Comparison of ENCODE assay signal across 20 cellular contexts in the genomic region with DNA sequence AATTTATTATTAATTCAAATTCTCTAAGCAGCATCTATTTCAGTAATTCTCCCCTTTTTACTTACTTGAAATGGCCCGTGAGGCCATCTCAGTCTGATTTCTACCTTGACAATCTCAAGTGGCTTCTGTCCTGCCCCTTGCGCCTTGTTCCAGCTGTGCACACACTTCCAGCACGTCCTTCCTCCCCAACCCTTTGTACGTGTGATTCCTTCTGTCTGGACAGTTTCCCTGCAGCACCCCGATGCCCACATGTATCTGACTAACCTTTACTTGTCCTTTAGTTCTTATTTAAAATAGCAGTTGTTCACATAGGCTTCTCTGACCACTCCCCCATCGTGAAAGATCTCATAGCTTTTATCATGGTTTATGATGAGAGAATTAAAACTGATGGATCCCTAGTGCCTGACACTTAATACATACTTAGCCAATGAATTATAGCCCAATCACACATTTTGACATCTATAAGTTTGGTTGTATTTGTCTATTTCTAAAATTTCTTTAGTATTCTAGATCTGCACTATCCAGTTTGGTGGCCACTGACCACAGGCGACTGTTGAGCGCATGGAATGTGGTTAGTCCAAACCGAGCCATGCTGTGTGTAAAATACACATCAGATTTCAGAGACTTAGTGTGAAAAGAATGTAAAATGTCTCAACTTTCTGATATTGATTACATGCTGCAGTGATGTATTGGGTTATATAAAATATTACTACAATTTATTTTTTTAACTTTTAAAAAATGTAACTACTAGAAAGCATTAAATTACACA. TPM values are rescaled to one million over a fixed set of nuclear protein-coding genes. Genes with fewer than 3 reads are reported as not detected.
DNase-seq lines count a peak whose midpoint lies in the region; ATAC-seq and TF ChIP-seq lines count a peak whose summit lies in the region.
"Had no signal": no experiment of that assay in that cellular context is flagged by ENCODE, and none has a peak within 500 bp of the region (broad histone marks: within the 10 kb centered on the region; RNA-seq: fewer than 3 reads in every experiment).

No MANE protein-coding gene starts in this region.

- POLR2A ChIA-PET in MCF 10A (lab: Yijun Ruan, JAX), result no interaction called here

- CTCF ChIA-PET in MCF 10A (lab: Yijun Ruan, JAX), result no interaction called here

- peaks cover 10% of the 10 kb centered on the region for H3K36me3 Mint-ChIP-seq in MCF 10A (ENCODE audit: insufficient read depth, unreplicated experiment)
- peaks cover 25% of the 10 kb centered on the region for H3K36me3 Mint-ChIP-seq in type B pancreatic cell

- H3K4me1 Mint-ChIP-seq in MCF 10A (ENCODE audit: insufficient read depth, unreplicated experiment), result peaks cover 6% of the 10 kb centered on the region
- H3K4me1 Mint-ChIP-seq in type B pancreatic cell (ENCODE audit: unreplicated experiment), result peaks cover 30% of the 10 kb centered on the region

- TF ChIP-seq CTCF in MCF 10A (IDR thresholded peaks at IDR 0.05; ENCODE audit: unreplicated experiment), result no peak
- no peak for TF ChIP-seq CTCF in type B pancreatic cell (conservative IDR thresholded peaks at IDR 0.05)

- BruUV-seq in MCF 10A (replicated peaks; lab: Mats Ljungman, UMichigan), result no TSS peak

- in situ Hi-C loops in T47D (cut with HindIII; ENCODE audit: low pct_unique_long_range_greater_than_20kb, low sequenced_read_pairs), result no loop called here

- H3K4me3 Mint-ChIP-seq in MCF 10A (ENCODE audit: unreplicated experiment) (no peak overlapping the region), type B pancreatic cell (peak overlapping the region; percentile 8)
- H3K4me3 Mint-ChIP-seq: nephron; T-helper 1 cell treated with Interleukin-12 subunit alpha and Interleukin-12 subunit beta and Interleukin-4 antibody, amounts not matched to agents 30 μg/mL and 1 μg/mL, for 36 hours had no signal

- DNase-seq in T47D (ENCODE audit: low read depth in 1 of 2, low spot score in 1 of 2), result peak; percentile 29 to 81
- no peak for DNase-seq in MCF 10A (ENCODE audit: unreplicated experiment)
- DNase-seq in NCI-H2029 treated with DMSO at 0.1 percent for 48 hours (lab: John Stamatoyannopoulos, UW), result peak; percentile 25
- peak; percentile 17 for DNase-seq in ecto neural progenitor cell (ENCODE audit: low spot score)
- no peak for DNase-seq in type B pancreatic cell (ENCODE audit: extremely low spot score, unreplicated experiment)
- no peak for DNase-seq in stimulated activated CD4-positive, alpha-beta T cell treated with anti-CD3 and anti-CD28 coated beads, Interleukin-1b, Interleukin-23, amount 100 ng/mL, for 48 hours
- no peak for DNase-seq in DMS114 treated with DMSO at 0.1 percent for 48 hours (lab: John Stamatoyannopoulos, UW; ENCODE audit: unreplicated experiment)
- DNase-seq: activated CD4-positive, alpha-beta T cell treated with anti-CD3 and anti-CD28 coated beads, Interleukin-2, amount 50 U/mL, for 48 hours; activated naive CD4-positive, alpha-beta T cell treated with anti-CD3 and anti-CD28 coated beads, Interleukin-2, amount 50 U/mL, for 16 hours; activated T-cell treated with anti-CD3 and anti-CD28 coated beads, Interleukin-2, amount 50 U/mL, for 1 hour; aorta; GDM1; glutamatergic neuron; KBM-7; NCI-H2081; NCI-H526 treated with DMSO at 0.1 percent for 48 hours; stimulated activated naive CD4-positive, alpha-beta T cell treated with Interleukin-2 at 50 U/mL for 16 hours had no signal

- intact Hi-C loops in MCF 10A (cut with micrococcal nuclease), result no loop called here

- H3K27ac Mint-ChIP-seq in MCF 10A (ENCODE audit: low read depth, unreplicated experiment) (no peak overlapping the region), type B pancreatic cell (peak overlapping the region; percentile 16)
- H3K27ac Mint-ChIP-seq: T-helper 1 cell treated with Interleukin-12 subunit alpha and Interleukin-12 subunit beta and Interleukin-4 antibody, amounts not matched to agents 30 μg/mL and 1 μg/mL, for 36 hours had no signal

- no peak for ATAC-seq in HG03439 (IDR thresholded peaks at IDR 0.05; ENCODE audit: unreplicated experiment)

- H3K27me3 Mint-ChIP-seq in MCF 10A (ENCODE audit: insufficient read depth, unreplicated experiment) (no peaks in the 10 kb centered on the region), type B pancreatic cell (no peaks in the 10 kb centered on the region)

- no peaks in the 10 kb centered on the region for H3K9me3 Mint-ChIP-seq in MCF 10A (ENCODE audit: unreplicated experiment)
- H3K9me3 Mint-ChIP-seq in type B pancreatic cell, result no peaks in the 10 kb centered on the region
- H3K9me3 Mint-ChIP-seq: nephron; T-helper 1 cell treated with Interleukin-12 subunit alpha and Interleukin-12 subunit beta and Interleukin-4 antibody, amounts not matched to agents 30 μg/mL and 1 μg/mL, for 36 hours had no signal

RNA-seq across cellular contexts. Expression of a gene that starts 14.3 kb away (rescaled TPM):
- total RNA-seq in MCF 10A (2022) (4.6 and 6.9 TPM in 2 replicates), type B pancreatic cell (ENCODE audit: low replicate concordance) (19.7 and 20.2 TPM in 2 replicates)

RNA-seq across cellular contexts. Expression of a gene that starts 39.9 kb away (rescaled TPM):
- 2.4 and 3.3 TPM in 2 replicates for total RNA-seq in MCF 10A (2022)
- total RNA-seq in type B pancreatic cell (ENCODE audit: low replicate concordance), result 16.7 and 30.0 TPM in 2 replicates

Comparison
In these comparisons a context has a peak if more than half of its experiments do, and no peak if none do; other contexts are left out.
1. DNase-seq: peak in T47D (2 of 2), NCI-H2029 treated with DMSO at 0.1 percent for 48 hours (single experiment) and ecto neural progenitor cell (single experiment); none in MCF 10A (single experiment), type B pancreatic cell (single experiment), stimulated activated CD4-positive, alpha-beta T cell treated with anti-CD3 and anti-CD28 coated beads, Interleukin-1b, Interleukin-23, amount 100 ng/mL, for 48 hours (single experiment) and DMS114 treated with DMSO at 0.1 percent for 48 hours (single experiment).